ENCODE assay signal across 1 cellular context in the genomic region with DNA sequence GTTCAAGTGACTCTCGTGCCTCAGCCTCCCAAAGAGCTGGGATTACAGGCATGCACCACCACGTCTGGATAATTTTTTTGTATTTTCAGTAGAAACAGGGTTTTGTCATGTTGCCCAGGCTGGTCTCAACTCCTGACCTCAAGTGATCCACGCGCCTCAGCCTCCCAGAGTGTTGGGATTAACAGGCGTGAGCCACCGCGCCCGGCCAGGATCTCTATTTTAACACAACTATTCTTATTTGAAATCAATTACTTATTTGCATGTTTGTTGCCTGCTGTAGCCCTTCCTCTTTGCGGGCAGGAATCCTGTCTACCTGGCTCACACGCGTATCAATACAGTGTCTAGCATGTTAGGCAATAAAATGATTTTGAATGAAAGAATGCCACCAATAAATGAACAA.
A peak's percentile ranks its signal among the peaks of the same experiment; 100 is the strongest.
TF ChIP-seq lines count a peak whose summit lies in the region.

No MANE protein-coding gene starts in this region.

TF ChIP-seq in HepG2, 621 proteins besides CTCF, POLR2A, EP300 and RAD21:
- TF ChIP-seq FOXO1 (CRISPR knock-in tag; IDR thresholded peaks at IDR 0.05) (no peak), ZNF761 (CRISPR knock-in tag; conservative IDR thresholded peaks at IDR 0.05) (0 out of 2 replicates have a peak, but pooled peaks have one; percentile 12)
